9 cellular contexts compared by ENCODE assay signal in genomic region chr12:24728366-24728765, GRCh38.
DNase-seq lines count a peak whose midpoint lies in the region; ATAC-seq and TF ChIP-seq lines count a peak whose summit lies in the region.
"Had no signal": no experiment of that assay in that cellular context is flagged by ENCODE, and none has a peak within 500 bp of the region (broad histone marks: within the 10 kb centered on the region; RNA-seq: fewer than 3 reads in every experiment).

No MANE protein-coding gene starts in this region.

- no peaks in the 10 kb centered on the region for H3K36me3 Mint-ChIP-seq in activated CD8-positive, alpha-beta T cell treated with anti-CD3 and anti-CD28 coated beads for 36 hours (ENCODE audit: low read depth)
- H3K36me3 Mint-ChIP-seq in activated CD8-positive, alpha-beta T cell treated with anti-CD3 and anti-CD28 coated beads, Interleukin-2, amount 10 ng/mL, durations not matched to agents 7 days and 5 days (ENCODE audit: low read depth), result no peaks in the 10 kb centered on the region
- H3K36me3 Mint-ChIP-seq in nephron (ENCODE audit: low read depth), result no peaks in the 10 kb centered on the region
- H3K36me3 Mint-ChIP-seq: activated naive CD4-positive, alpha-beta T cell treated with anti-CD3 and anti-CD28 coated beads, Interleukin-2, amount 50 U/mL, for 24 hours had no signal

- no peaks in the 10 kb centered on the region for H3K27me3 ChIP-seq in body of pancreas

- H3K27ac ChIP-seq in body of pancreas, result no peak overlapping the region

- DNase-seq in activated CD8-positive, alpha-beta T cell treated with anti-CD3 and anti-CD28 coated beads for 36 hours, result peak; percentile 14
- DNase-seq in activated CD8-positive, alpha-beta T cell treated with anti-CD3 and anti-CD28 coated beads, Interleukin-2, amount 10 ng/mL, durations not matched to agents 7 days and 5 days, result no peak
- DNase-seq in M059J (ENCODE audit: low read depth), result peak; percentile 42
- DNase-seq in body of pancreas, result no peak
- DNase-seq in cortex of kidney (lab: John Stamatoyannopoulos, UW), result no peak

- no peak overlapping the region for H3K4me3 ChIP-seq in body of pancreas

- CTCF ChIA-PET in activated CD8-positive, alpha-beta T cell treated with anti-CD3 and anti-CD28 coated beads for 36 hours (lab: Charles Lee), result no interaction called here
- CTCF ChIA-PET in activated CD8-positive, alpha-beta T cell treated with anti-CD3 and anti-CD28 coated beads, Interleukin-2, amount 10 ng/mL, durations not matched to agents 7 days and 5 days (lab: Charles Lee), result no interaction called here

- H3K4me1 Mint-ChIP-seq in activated CD8-positive, alpha-beta T cell treated with anti-CD3 and anti-CD28 coated beads for 36 hours (ENCODE audit: low read depth), result peaks cover 37% of the 10 kb centered on the region
- peaks cover 7% of the 10 kb centered on the region for H3K4me1 Mint-ChIP-seq in activated CD8-positive, alpha-beta T cell treated with anti-CD3 and anti-CD28 coated beads, Interleukin-2, amount 10 ng/mL, durations not matched to agents 7 days and 5 days (ENCODE audit: low read depth)
- peaks cover 10% of the 10 kb centered on the region for H3K4me1 Mint-ChIP-seq in nephron

- no peaks in the 10 kb centered on the region for H3K36me3 ChIP-seq in body of pancreas (replicated peaks in 1 of 2; ENCODE audit: insufficient read depth in 1 of 2, low read depth in 2 of 2)

- no peak overlapping the region for H3K4me3 Mint-ChIP-seq in activated CD8-positive, alpha-beta T cell treated with anti-CD3 and anti-CD28 coated beads for 36 hours
- H3K4me3 Mint-ChIP-seq in activated CD8-positive, alpha-beta T cell treated with anti-CD3 and anti-CD28 coated beads, Interleukin-2, amount 10 ng/mL, durations not matched to agents 7 days and 5 days, result no peak overlapping the region
- no peak overlapping the region for H3K4me3 Mint-ChIP-seq in nephron
- H3K4me3 Mint-ChIP-seq: activated naive CD4-positive, alpha-beta T cell treated with anti-CD3 and anti-CD28 coated beads, Interleukin-2, amount 50 U/mL, for 24 hours had no signal

- H3K27ac Mint-ChIP-seq in activated CD8-positive, alpha-beta T cell treated with anti-CD3 and anti-CD28 coated beads for 36 hours, result no peak overlapping the region
- H3K27ac Mint-ChIP-seq in activated CD8-positive, alpha-beta T cell treated with anti-CD3 and anti-CD28 coated beads, Interleukin-2, amount 10 ng/mL, durations not matched to agents 7 days and 5 days, result no peak overlapping the region
- H3K27ac Mint-ChIP-seq in nephron, result peak overlapping the region in 1 of 3 experiments; percentile 35
- H3K27ac Mint-ChIP-seq: activated naive CD4-positive, alpha-beta T cell treated with anti-CD3 and anti-CD28 coated beads, Interleukin-2, amount 50 U/mL, for 24 hours had no signal

- TF ChIP-seq POLR2A in body of pancreas (IDR thresholded peaks at IDR 0.05), result no peak

- no peaks in the 10 kb centered on the region for H3K4me1 ChIP-seq in body of pancreas

- no peaks in the 10 kb centered on the region for H3K9me3 ChIP-seq in body of pancreas

- no peaks in the 10 kb centered on the region for H3K27me3 Mint-ChIP-seq in activated CD8-positive, alpha-beta T cell treated with anti-CD3 and anti-CD28 coated beads for 36 hours
- no peaks in the 10 kb centered on the region for H3K27me3 Mint-ChIP-seq in activated CD8-positive, alpha-beta T cell treated with anti-CD3 and anti-CD28 coated beads, Interleukin-2, amount 10 ng/mL, durations not matched to agents 7 days and 5 days (ENCODE audit: low read depth)
- H3K27me3 Mint-ChIP-seq in nephron (ENCODE audit: low read depth), result no peaks in the 10 kb centered on the region

- H3K9me3 Mint-ChIP-seq in activated CD8-positive, alpha-beta T cell treated with anti-CD3 and anti-CD28 coated beads for 36 hours, result peaks cover 6% of the 10 kb centered on the region
- H3K9me3 Mint-ChIP-seq in activated CD8-positive, alpha-beta T cell treated with anti-CD3 and anti-CD28 coated beads, Interleukin-2, amount 10 ng/mL, durations not matched to agents 7 days and 5 days (ENCODE audit: insufficient read depth), result no peaks in the 10 kb centered on the region
- no peaks in the 10 kb centered on the region for H3K9me3 Mint-ChIP-seq in nephron
- H3K9me3 Mint-ChIP-seq: activated naive CD4-positive, alpha-beta T cell treated with anti-CD3 and anti-CD28 coated beads, Interleukin-2, amount 50 U/mL, for 24 hours had no signal

- intact Hi-C loops in activated CD8-positive, alpha-beta T cell treated with anti-CD3 and anti-CD28 coated beads for 36 hours (cut with micrococcal nuclease), result no loop called here
- intact Hi-C loops in body of pancreas (cut with DNase I), result no loop called here

- POLR2A ChIA-PET in activated CD8-positive, alpha-beta T cell treated with anti-CD3 and anti-CD28 coated beads for 36 hours (lab: Charles Lee), result no interaction called here
- POLR2A ChIA-PET in activated CD8-positive, alpha-beta T cell treated with anti-CD3 and anti-CD28 coated beads, Interleukin-2, amount 10 ng/mL, durations not matched to agents 7 days and 5 days (lab: Charles Lee), result no interaction called here

- peak; percentile 64 for TF ChIP-seq CTCF in activated CD8-positive, alpha-beta T cell treated with anti-CD3 and anti-CD28 coated beads for 36 hours (IDR thresholded peaks at IDR 0.05)
- peak in 4 of 7 experiments; percentile 13 to 33 (median 27) for TF ChIP-seq CTCF in body of pancreas (IDR thresholded peaks at IDR 0.05)
- peak; percentile 50 to 67 (median 58) for TF ChIP-seq CTCF in nephron (IDR thresholded peaks at IDR 0.05; ENCODE audit: unreplicated experiment in 3 of 3)

- ATAC-seq in activated CD8-positive, alpha-beta T cell treated with anti-CD3 and anti-CD28 coated beads for 36 hours, result no peak
- no peak for ATAC-seq in activated CD8-positive, alpha-beta T cell treated with anti-CD3 and anti-CD28 coated beads, Interleukin-2, amount 10 ng/mL, durations not matched to agents 7 days and 5 days
- no peak for ATAC-seq in body of pancreas
- no peak for ATAC-seq in GM21526 (IDR thresholded peaks at IDR 0.05; ENCODE audit: low FRiP score, unreplicated experiment)
- no peak for ATAC-seq in HG02852 (IDR thresholded peaks at IDR 0.05; ENCODE audit: unreplicated experiment)

Comparison
In these comparisons a context has a peak if more than half of its experiments do, and no peak if none do; other contexts are left out.
1. DNase-seq: peak in activated CD8-positive, alpha-beta T cell treated with anti-CD3 and anti-CD28 coated beads for 36 hours (single experiment) and M059J (single experiment); none in activated CD8-positive, alpha-beta T cell treated with anti-CD3 and anti-CD28 coated beads, Interleukin-2, amount 10 ng/mL, durations not matched to agents 7 days and 5 days (single experiment), body of pancreas (0 of 4) and cortex of kidney (single experiment).
2. Peak in every context shown above with its lines, with median percentiles within 50 percentile points of each other: CTCF ChIP-seq.